Comparison of ENCODE assay signal across 8 cellular contexts in the genomic region with DNA sequence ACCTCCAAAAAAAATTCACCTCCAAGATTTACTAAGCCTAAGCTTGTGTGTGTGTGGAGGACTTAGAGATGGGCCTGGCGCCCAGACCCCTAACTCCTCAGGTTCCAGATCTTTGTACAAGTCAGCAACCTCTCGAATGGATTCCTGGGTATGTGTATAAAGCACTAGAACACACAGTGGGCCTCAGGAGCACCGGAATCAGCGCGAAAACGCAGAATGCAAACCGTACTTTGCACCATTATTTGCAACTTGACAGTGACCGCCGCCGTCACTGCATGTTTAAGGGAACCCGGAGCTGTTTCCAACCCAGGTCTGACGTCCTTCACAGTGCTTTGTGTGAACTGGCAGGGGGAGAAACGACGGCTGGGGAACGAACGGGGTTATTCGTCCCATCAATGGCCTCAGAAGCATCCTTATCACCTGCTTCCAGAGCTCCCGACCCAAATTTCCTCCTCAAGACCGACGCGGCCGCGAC. TPM values are rescaled to one million over a fixed set of nuclear protein-coding genes. Genes with fewer than 3 reads are reported as not detected.
DNase-seq lines count a peak whose midpoint lies in the region; ATAC-seq and TF ChIP-seq lines count a peak whose summit lies in the region.

No MANE protein-coding gene starts in this region.

- H3K4me1 ChIP-seq in iPS DF 6.9 (ENCODE audit: control insufficient read depth, insufficient read depth, low read length) (peaks cover 3% of the 10 kb centered on the region; the same call in 1 of the 2 replicates), spleen (peaks cover 11 to 48% (median 28%) of the 10 kb centered on the region in 6 donors)

- peak; percentile 9 for ATAC-seq in HG02981 (IDR thresholded peaks at IDR 0.05; ENCODE audit: unreplicated experiment)
- ATAC-seq in esophagus mucosa = no peak

- no peaks in the 10 kb centered on the region for H3K9me3 ChIP-seq in iPS DF 6.9 (ENCODE audit: control insufficient read depth, insufficient read depth, low read length)
- peaks cover 6 to 86% (median 79%) of the 10 kb centered on the region in 8 donors for H3K9me3 ChIP-seq in spleen

- H3K4me3 ChIP-seq in GM08714 (ENCODE audit: low read length) = peak overlapping the region; percentile 69
- peak overlapping the region; percentile 96 for H3K4me3 ChIP-seq in iPS DF 6.9 (ENCODE audit: low read length)
- peak overlapping the region; percentile 63 to 85 (median 77) for H3K4me3 ChIP-seq in spleen

- H3K27me3 ChIP-seq in iPS DF 6.9 (ENCODE audit: control insufficient read depth, insufficient read depth, low read length) = no peaks in the 10 kb centered on the region
- H3K27me3 ChIP-seq in spleen (replicated peaks in 1 of 7) = no peaks in the 10 kb centered on the region

- H3K27ac ChIP-seq in iPS DF 6.9 (ENCODE audit: low read length) (no peak overlapping the region), spleen (peak overlapping the region; percentile 88 to 98 (median 93))

- TF ChIP-seq CTCF in spleen (IDR thresholded peaks at IDR 0.05 in 8 of 11, conservative IDR thresholded peaks at IDR 0.05 in 3 of 11) = no peak

- TF ChIP-seq POLR2A in spleen (IDR thresholded peaks at IDR 0.05) = no peak

- H3K27ac Mint-ChIP-seq in activated naive CD8-positive, alpha-beta T cell treated with anti-CD3 and anti-CD28 coated beads for 36 hours = peak overlapping the region; percentile 82

- no peaks in the 10 kb centered on the region for H3K27me3 Mint-ChIP-seq in activated naive CD8-positive, alpha-beta T cell treated with anti-CD3 and anti-CD28 coated beads for 36 hours

- peaks cover 89% of the 10 kb centered on the region for H3K36me3 Mint-ChIP-seq in activated naive CD8-positive, alpha-beta T cell treated with anti-CD3 and anti-CD28 coated beads for 36 hours

- intact Hi-C loops in spleen (cut with DNase I; ENCODE audit: low total_unique reads) = no loop called here

- DNase-seq in activated naive CD8-positive, alpha-beta T cell treated with anti-CD3 and anti-CD28 coated beads for 36 hours = peak; percentile 29
- DNase-seq in iPS DF 6.9 (ENCODE audit: low read depth, low spot score) = no peak
- DNase-seq in spleen = no peak
- no peak for DNase-seq in NCI-H146 (lab: John Stamatoyannopoulos, UW)
- DNase-seq in mucosa of gallbladder (ENCODE audit: low spot score) = no peak

- WGBS in iPS DF 6.9 (ENCODE audit: insufficient coverage, insufficient read length) = no CpG with 5 or more reads among the region's 23 CpGs
- 3 to 20% (median 7%) methylated on average over 22 to 23 of the region's 23 CpGs for WGBS in spleen, 5 donors

- peaks cover 28% of the 10 kb centered on the region for H3K4me1 Mint-ChIP-seq in activated naive CD8-positive, alpha-beta T cell treated with anti-CD3 and anti-CD28 coated beads for 36 hours

- H3K9me3 Mint-ChIP-seq in activated naive CD8-positive, alpha-beta T cell treated with anti-CD3 and anti-CD28 coated beads for 36 hours = peaks cover 54% of the 10 kb centered on the region

- H3K36me3 ChIP-seq in iPS DF 6.9 (ENCODE audit: control insufficient read depth, insufficient read depth, low read length) (peaks cover 19% of the 10 kb centered on the region; the same call in 1 of the 2 replicates), spleen (peaks cover 10 to 79% (median 67%) of the 10 kb centered on the region in 6 donors)

- peak overlapping the region; percentile 88 for H3K4me3 Mint-ChIP-seq in activated naive CD8-positive, alpha-beta T cell treated with anti-CD3 and anti-CD28 coated beads for 36 hours

RNA-seq across cellular contexts. Expression of a gene that starts 0.7 kb away (rescaled TPM):
- total RNA-seq in activated naive CD8-positive, alpha-beta T cell treated with anti-CD3 and anti-CD28 coated beads for 36 hours = 1 to 10 TPM; 6.9 to 7.0 TPM
- total RNA-seq in spleen (10 to 100 TPM; 12.4 to 25.3 (median 17.3) TPM), esophagus mucosa (5.4 TPM), mucosa of gallbladder (23.3 TPM)
- polyA plus RNA-seq in spleen = 10 to 100 TPM in 1 of 3 donors, 1 to 10 TPM in 2; 5.6 to 12.4 (median 9.3) TPM

RNA-seq across cellular contexts. Expression of a gene that starts 27.6 kb away (rescaled TPM):
- not detected for total RNA-seq in activated naive CD8-positive, alpha-beta T cell treated with anti-CD3 and anti-CD28 coated beads for 36 hours
- total RNA-seq in spleen (1 to 10 TPM in 1 of 7 donors, under 1 TPM in 3, not detected in 3; 0.50 to 1.9 (median 0.69) TPM), esophagus mucosa (0.48 TPM), mucosa of gallbladder (0.60 TPM)
- polyA plus RNA-seq in spleen = 1 to 10 TPM; 1.7 to 4.2 (median 3.0) TPM

RNA-seq across cellular contexts. Expression of a gene that starts 31.9 kb away (rescaled TPM):
- not detected for total RNA-seq in activated naive CD8-positive, alpha-beta T cell treated with anti-CD3 and anti-CD28 coated beads for 36 hours
- total RNA-seq in spleen = not detected
- polyA plus RNA-seq in spleen = under 1 TPM in 2 of 3 donors, not detected in 1; 0.08 to 0.24 TPM
- not detected for total RNA-seq in esophagus mucosa
- 1.3 TPM for total RNA-seq in mucosa of gallbladder

RNA-seq across cellular contexts. Expression of a gene that starts 54.4 kb away (rescaled TPM):
- total RNA-seq in activated naive CD8-positive, alpha-beta T cell treated with anti-CD3 and anti-CD28 coated beads for 36 hours = 10 to 100 TPM; 12.9 to 13.8 TPM
- total RNA-seq in spleen (10 to 100 TPM in 4 of 7 donors, 1 to 10 TPM in 3; 8.4 to 10.9 (median 10.7) TPM), esophagus mucosa (2.6 TPM), mucosa of gallbladder (5.7 TPM)
- polyA plus RNA-seq in spleen = 1 to 10 TPM; 4.1 to 4.5 (median 4.5) TPM

RNA-seq across cellular contexts. Expression of a gene that starts 57.1 kb away (rescaled TPM):
- total RNA-seq in activated naive CD8-positive, alpha-beta T cell treated with anti-CD3 and anti-CD28 coated beads for 36 hours = 1 to 10 TPM; 2.4 to 2.5 TPM
- total RNA-seq in spleen (1 to 10 TPM; 3.6 to 9.4 (median 8.1) TPM), esophagus mucosa (0.68 TPM), mucosa of gallbladder (11.1 TPM)
- 1 to 10 TPM; 4.8 to 6.5 (median 5.1) TPM for polyA plus RNA-seq in spleen
